Comparison of ENCODE assay signal across 1 cellular context in the genomic region with DNA sequence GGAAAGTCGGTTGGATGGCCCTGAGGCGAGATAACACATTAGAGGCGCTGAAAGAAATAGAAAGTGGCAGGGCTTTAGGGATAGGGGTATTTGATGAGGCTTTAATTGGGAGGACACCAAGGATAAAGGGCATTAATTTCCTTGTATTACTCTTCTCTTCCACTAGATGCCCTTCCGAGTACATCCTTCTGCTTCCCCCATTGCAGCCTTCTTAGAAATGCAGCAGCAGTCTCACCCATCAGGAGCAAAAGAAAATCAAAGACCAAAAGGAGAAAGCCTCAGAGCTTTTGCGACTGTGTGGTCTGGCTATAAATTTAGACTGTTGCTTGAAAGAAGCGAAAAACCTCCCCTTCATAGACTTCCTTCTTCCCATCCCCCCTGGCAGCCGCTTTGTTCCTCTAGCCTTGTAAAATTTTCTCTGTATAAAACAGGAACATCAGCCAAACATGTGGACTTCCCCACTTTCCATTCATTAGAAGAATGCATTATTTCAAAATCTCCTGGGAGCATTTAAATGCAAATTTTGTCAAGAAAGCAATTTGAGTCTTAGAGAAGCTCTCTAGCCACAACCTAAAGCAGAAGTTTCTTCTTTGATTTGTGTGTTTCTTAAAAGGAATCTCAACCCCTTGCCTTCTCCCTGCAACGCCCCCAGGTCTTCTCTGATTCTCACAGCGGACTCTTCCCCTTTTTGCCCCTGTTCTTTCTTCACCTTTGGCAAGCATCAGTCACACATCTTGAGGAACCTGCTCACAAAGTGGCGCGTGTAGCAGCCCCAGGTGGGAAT.
TF ChIP-seq lines count a peak whose summit lies in the region.

No MANE protein-coding gene starts in this region.

TF ChIP-seq in GM12878, 131 proteins besides CTCF, POLR2A, EP300 and RAD21 (continued from another document):
- TF ChIP-seq, protein P1, sequence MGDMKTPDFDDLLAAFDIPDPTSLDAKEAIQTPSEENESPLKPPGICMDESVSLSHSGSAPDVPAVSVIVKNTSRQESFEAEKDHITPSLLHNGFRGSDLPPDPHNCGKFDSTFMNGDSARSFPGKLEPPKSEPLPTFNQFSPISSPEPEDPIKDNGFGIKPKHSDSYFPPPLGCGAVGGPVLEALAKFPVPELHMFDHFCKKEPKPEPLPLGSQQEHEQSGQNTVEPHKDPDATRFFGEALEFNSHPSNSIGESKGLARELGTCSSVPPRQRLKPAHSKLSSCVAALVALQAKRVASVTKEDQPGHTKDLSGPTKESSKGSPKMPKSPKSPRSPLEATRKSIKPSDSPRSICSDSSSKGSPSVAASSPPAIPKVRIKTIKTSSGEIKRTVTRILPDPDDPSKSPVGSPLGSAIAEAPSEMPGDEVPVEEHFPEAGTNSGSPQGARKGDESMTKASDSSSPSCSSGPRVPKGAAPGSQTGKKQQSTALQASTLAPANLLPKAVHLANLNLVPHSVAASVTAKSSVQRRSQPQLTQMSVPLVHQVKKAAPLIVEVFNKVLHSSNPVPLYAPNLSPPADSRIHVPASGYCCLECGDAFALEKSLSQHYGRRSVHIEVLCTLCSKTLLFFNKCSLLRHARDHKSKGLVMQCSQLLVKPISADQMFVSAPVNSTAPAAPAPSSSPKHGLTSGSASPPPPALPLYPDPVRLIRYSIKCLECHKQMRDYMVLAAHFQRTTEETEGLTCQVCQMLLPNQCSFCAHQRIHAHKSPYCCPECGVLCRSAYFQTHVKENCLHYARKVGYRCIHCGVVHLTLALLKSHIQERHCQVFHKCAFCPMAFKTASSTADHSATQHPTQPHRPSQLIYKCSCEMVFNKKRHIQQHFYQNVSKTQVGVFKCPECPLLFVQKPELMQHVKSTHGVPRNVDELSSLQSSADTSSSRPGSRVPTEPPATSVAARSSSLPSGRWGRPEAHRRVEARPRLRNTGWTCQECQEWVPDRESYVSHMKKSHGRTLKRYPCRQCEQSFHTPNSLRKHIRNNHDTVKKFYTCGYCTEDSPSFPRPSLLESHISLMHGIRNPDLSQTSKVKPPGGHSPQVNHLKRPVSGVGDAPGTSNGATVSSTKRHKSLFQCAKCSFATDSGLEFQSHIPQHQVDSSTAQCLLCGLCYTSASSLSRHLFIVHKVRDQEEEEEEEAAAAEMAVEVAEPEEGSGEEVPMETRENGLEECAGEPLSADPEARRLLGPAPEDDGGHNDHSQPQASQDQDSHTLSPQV (IDR thresholded peaks at IDR 0.05): no peak
- TF ChIP-seq, protein P2, sequence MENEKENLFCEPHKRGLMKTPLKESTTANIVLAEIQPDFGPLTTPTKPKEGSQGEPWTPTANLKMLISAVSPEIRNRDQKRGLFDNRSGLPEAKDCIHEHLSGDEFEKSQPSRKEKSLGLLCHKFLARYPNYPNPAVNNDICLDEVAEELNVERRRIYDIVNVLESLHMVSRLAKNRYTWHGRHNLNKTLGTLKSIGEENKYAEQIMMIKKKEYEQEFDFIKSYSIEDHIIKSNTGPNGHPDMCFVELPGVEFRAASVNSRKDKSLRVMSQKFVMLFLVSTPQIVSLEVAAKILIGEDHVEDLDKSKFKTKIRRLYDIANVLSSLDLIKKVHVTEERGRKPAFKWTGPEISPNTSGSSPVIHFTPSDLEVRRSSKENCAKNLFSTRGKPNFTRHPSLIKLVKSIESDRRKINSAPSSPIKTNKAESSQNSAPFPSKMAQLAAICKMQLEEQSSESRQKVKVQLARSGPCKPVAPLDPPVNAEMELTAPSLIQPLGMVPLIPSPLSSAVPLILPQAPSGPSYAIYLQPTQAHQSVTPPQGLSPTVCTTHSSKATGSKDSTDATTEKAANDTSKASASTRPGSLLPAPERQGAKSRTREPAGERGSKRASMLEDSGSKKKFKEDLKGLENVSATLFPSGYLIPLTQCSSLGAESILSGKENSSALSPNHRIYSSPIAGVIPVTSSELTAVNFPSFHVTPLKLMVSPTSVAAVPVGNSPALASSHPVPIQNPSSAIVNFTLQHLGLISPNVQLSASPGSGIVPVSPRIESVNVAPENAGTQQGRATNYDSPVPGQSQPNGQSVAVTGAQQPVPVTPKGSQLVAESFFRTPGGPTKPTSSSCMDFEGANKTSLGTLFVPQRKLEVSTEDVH (IDR thresholded peaks at IDR 0.05; ENCODE audit: low read depth, partially characterized antibody): no peak
- TF ChIP-seq CHD2 (IDR thresholded peaks at IDR 0.05; ENCODE audit: borderline replicate concordance, low read depth, low read length): 0 out of 2 replicates have a peak, but pooled peaks have one; percentile 57
- peak; percentile 75; the same call in 1 of the 2 replicates for TF ChIP-seq MEF2A (IDR thresholded peaks at IDR 0.05; ENCODE audit: insufficient read depth, low read depth, low read length)
- TF ChIP-seq, protein P3, sequence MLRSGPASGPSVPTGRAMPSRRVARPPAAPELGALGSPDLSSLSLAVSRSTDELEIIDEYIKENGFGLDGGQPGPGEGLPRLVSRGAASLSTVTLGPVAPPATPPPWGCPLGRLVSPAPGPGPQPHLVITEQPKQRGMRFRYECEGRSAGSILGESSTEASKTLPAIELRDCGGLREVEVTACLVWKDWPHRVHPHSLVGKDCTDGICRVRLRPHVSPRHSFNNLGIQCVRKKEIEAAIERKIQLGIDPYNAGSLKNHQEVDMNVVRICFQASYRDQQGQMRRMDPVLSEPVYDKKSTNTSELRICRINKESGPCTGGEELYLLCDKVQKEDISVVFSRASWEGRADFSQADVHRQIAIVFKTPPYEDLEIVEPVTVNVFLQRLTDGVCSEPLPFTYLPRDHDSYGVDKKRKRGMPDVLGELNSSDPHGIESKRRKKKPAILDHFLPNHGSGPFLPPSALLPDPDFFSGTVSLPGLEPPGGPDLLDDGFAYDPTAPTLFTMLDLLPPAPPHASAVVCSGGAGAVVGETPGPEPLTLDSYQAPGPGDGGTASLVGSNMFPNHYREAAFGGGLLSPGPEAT (IDR thresholded peaks at IDR 0.05; ENCODE audit: low read depth): peak; percentile 89
